In genomic region chr19:48446579-48446978, GRCh38 we compare ENCODE assay signal across 1 cellular context.
TF ChIP-seq lines count a peak whose summit lies in the region.

No MANE protein-coding gene starts in this region.

TF ChIP-seq in H1, 55 proteins besides CTCF, POLR2A, EP300 and RAD21:
- TF ChIP-seq BACH1 (IDR thresholded peaks at IDR 0.05; ENCODE audit: low read length) = no peak
- TF ChIP-seq NANOG (IDR thresholded peaks at IDR 0.05; ENCODE audit: insufficient read depth, low read depth, low read length, poor library complexity, severe bottlenecking) = no peak
- TF ChIP-seq EZH2 (IDR thresholded peaks at IDR 0.05; ENCODE audit: low read depth, low read length, severe bottlenecking) = no peak
- TF ChIP-seq CHD2 (IDR thresholded peaks at IDR 0.05; ENCODE audit: low read length) = no peak
- TF ChIP-seq CEBPB (IDR thresholded peaks at IDR 0.05; ENCODE audit: low read depth, low read length) = no peak
- no peak for TF ChIP-seq PHF8 (conservative IDR thresholded peaks at IDR 0.05; ENCODE audit: low read depth, low read length)
- TF ChIP-seq E2F6 (IDR thresholded peaks at IDR 0.05) = no peak
- TF ChIP-seq TEAD4 (IDR thresholded peaks at IDR 0.05; ENCODE audit: low read depth, low read length) = no peak
- no peak for TF ChIP-seq POU5F1 (IDR thresholded peaks at IDR 0.05; ENCODE audit: low read depth, low read length)
- no peak for TF ChIP-seq POLR2AphosphoS5 (IDR thresholded peaks at IDR 0.05; ENCODE audit: low read depth, low read length)
- no peak for TF ChIP-seq TBP (IDR thresholded peaks at IDR 0.05; ENCODE audit: low read depth, low read length)
- TF ChIP-seq SAP30 (IDR thresholded peaks at IDR 0.05; ENCODE audit: insufficient read depth, insufficient replicate concordance, low read length) = no peak
- no peak for TF ChIP-seq SIRT6 (IDR thresholded peaks at IDR 0.05; ENCODE audit: low read length)
- TF ChIP-seq JUN (IDR thresholded peaks at IDR 0.05; ENCODE audit: low read depth, low read length) = no peak
- no peak for TF ChIP-seq ATF2 (IDR thresholded peaks at IDR 0.05; ENCODE audit: low read length)
- TF ChIP-seq HDAC6 (IDR thresholded peaks at IDR 0.05; ENCODE audit: low read depth, low read length) = no peak
- no peak for TF ChIP-seq HDAC2 (IDR thresholded peaks at IDR 0.05; ENCODE audit: borderline replicate concordance in 1 of 2, low read depth in 2 of 2, low read length in 2 of 2)
- TF ChIP-seq YY1 (IDR thresholded peaks at IDR 0.05; ENCODE audit: low read depth, low read length) = no peak
